In genomic region chr20:16580127-16580526, GRCh38 we compare ENCODE assay signal across 13 cellular contexts. TPM values are rescaled to one million over a fixed set of nuclear protein-coding genes. Genes with fewer than 3 reads are reported as not detected.
DNase-seq lines count a peak whose midpoint lies in the region; ATAC-seq and TF ChIP-seq lines count a peak whose summit lies in the region.
"Had no signal": no experiment of that assay in that cellular context is flagged by ENCODE, and none has a peak within 500 bp of the region (broad histone marks: within the 10 kb centered on the region; RNA-seq: fewer than 3 reads in every experiment).

No MANE protein-coding gene starts in this region.

- intact Hi-C loops in Caco-2 (cut with micrococcal nuclease; ENCODE audit: unreplicated experiment): loop anchor here (2.0 kb wide), 1 partner anchor 45 kb away; no protein-coding TSS in a partner anchor

- DNase-seq in Caco-2: peak; percentile 70 to 84
- DNase-seq in NCI-H2171 treated with DMSO at 0.1 percent for 48 hours (lab: John Stamatoyannopoulos, UW): peak; percentile 74
- DNase-seq in epithelial cell of prostate (ENCODE audit: low read depth, low spot score): peak; percentile 68
- DNase-seq in GM10266 (ENCODE audit: extremely low spot score): no peak
- DNase-seq in NCI-H2196 (lab: John Stamatoyannopoulos, UW; ENCODE audit: unreplicated experiment): no peak
- DNase-seq in GM19240 (ENCODE audit: insufficient read length, low spot score): no peak
- DNase-seq: activated T-cell treated with anti-CD3 and anti-CD28 coated beads for 4 hours, DMS79 treated with DMSO at 0.1 percent for 48 hours, SHP77 treated with DMSO at 0.1 percent for 48 hours, stomach had no signal

- H3K4me3 Mint-ChIP-seq in Caco-2 (ENCODE audit: unreplicated experiment) (peak overlapping the region; percentile 13), nephron (no peak overlapping the region)

- TF ChIP-seq CTCF in Caco-2 (IDR thresholded peaks at IDR 0.05; ENCODE audit: insufficient read depth in 1 of 2, low read depth in 1 of 2, low read length in 1 of 2, severe bottlenecking in 1 of 2, unreplicated experiment in 1 of 2) (no peak), nephron (IDR thresholded peaks at IDR 0.05; ENCODE audit: unreplicated experiment in 3 of 3) (no peak), GM10266 (IDR thresholded peaks at IDR 0.05; ENCODE audit: control insufficient read depth, insufficient read depth, low read depth, missing control alignments) (no peak)

- H3K27ac Mint-ChIP-seq in Caco-2 (ENCODE audit: unreplicated experiment) (no peak overlapping the region), nephron (peak overlapping the region; percentile 51 to 83 (median 57))

- H3K4me3 ChIP-seq in Caco-2 (ENCODE audit: low read depth, low read length): no peak overlapping the region
- H3K4me3 ChIP-seq: esophagus muscularis mucosa, stomach had no signal

- ATAC-seq in GM21717 (IDR thresholded peaks at IDR 0.05; ENCODE audit: unreplicated experiment): no peak

- peaks cover 30% of the 10 kb centered on the region for H3K4me1 Mint-ChIP-seq in Caco-2 (ENCODE audit: low read depth, unreplicated experiment)
- H3K4me1 Mint-ChIP-seq in nephron: peaks cover 29% of the 10 kb centered on the region

- no peaks in the 10 kb centered on the region for H3K36me3 ChIP-seq in Caco-2 (ENCODE audit: control insufficient read depth, insufficient read depth, low read length)
- H3K36me3 ChIP-seq: esophagus muscularis mucosa, stomach had no signal

- H3K9me3 ChIP-seq in Caco-2: no peaks in the 10 kb centered on the region; the same call in 1 of the 2 replicates
- H3K9me3 ChIP-seq: esophagus muscularis mucosa, stomach had no signal

- H3K27ac ChIP-seq in epithelial cell of prostate: peak overlapping the region; percentile 26
- H3K27ac ChIP-seq: esophagus muscularis mucosa, stomach had no signal

- CTCF ChIA-PET in Caco-2 (lab: Charles Lee): interaction anchor here (0.7 to 0.8 kb wide), 2 partner anchors 62 to 180 kb away, joined by 3 to 4 read pairs; no protein-coding TSS in a partner anchor

- H3K36me3 Mint-ChIP-seq in Caco-2 (ENCODE audit: insufficient read depth, unreplicated experiment) (no peaks in the 10 kb centered on the region), nephron (ENCODE audit: low read depth) (no peaks in the 10 kb centered on the region)

- H3K27me3 Mint-ChIP-seq in Caco-2 (ENCODE audit: insufficient read depth, unreplicated experiment): no peaks in the 10 kb centered on the region
- no peaks in the 10 kb centered on the region for H3K27me3 Mint-ChIP-seq in nephron (ENCODE audit: low read depth)

- H3K9me3 Mint-ChIP-seq in Caco-2 (ENCODE audit: unreplicated experiment) (no peaks in the 10 kb centered on the region), nephron (no peaks in the 10 kb centered on the region)

- POLR2A ChIA-PET in Caco-2 (lab: Charles Lee): no interaction called here

- no peaks in the 10 kb centered on the region for H3K27me3 ChIP-seq in Caco-2 (replicated peaks; ENCODE audit: control insufficient read depth, insufficient read depth, low read length)
- H3K27me3 ChIP-seq: esophagus muscularis mucosa had no signal

- no TSS peak for BruUV-seq in Caco-2 (replicated peaks; lab: Mats Ljungman, UMichigan)

- H3K4me1 ChIP-seq in Caco-2: peaks cover 24% of the 10 kb centered on the region

RNA-seq across cellular contexts. Expression of gene KIF16B, which starts 6.9 kb away (rescaled TPM):
- 10.9 and 11.3 TPM in 2 replicates for total RNA-seq in Caco-2 (2022)

Comparison
In these comparisons a context has a peak if more than half of its experiments do, and no peak if none do; other contexts are left out.
1. DNase-seq: peak in Caco-2 (2 of 2), NCI-H2171 treated with DMSO at 0.1 percent for 48 hours (single experiment) and epithelial cell of prostate (single experiment); none in GM10266 (single experiment), NCI-H2196 (single experiment) and GM19240 (single experiment).